Comparison of ENCODE assay signal across 2 cellular contexts in genomic region chr13:49584771-49585182, GRCh38.
TF ChIP-seq lines count a peak whose summit lies in the region.

No MANE protein-coding gene starts in this region.

TF ChIP-seq in SK-N-SH, 30 proteins besides CTCF, POLR2A, EP300 and RAD21 (continued from another document):
- TF ChIP-seq IRF3 (IDR thresholded peaks at IDR 0.05; ENCODE audit: low read depth, low read length) (no peak), MEF2A (IDR thresholded peaks at IDR 0.05; ENCODE audit: borderline replicate concordance, low read depth) (no peak), JUND (IDR thresholded peaks at IDR 0.05) (no peak), NFIC (IDR thresholded peaks at IDR 0.05; ENCODE audit: borderline replicate concordance) (no peak), POLR2AphosphoS5 (IDR thresholded peaks at IDR 0.05; ENCODE audit: low read depth, low read length) (no peak), YY1 (IDR thresholded peaks at IDR 0.05; ENCODE audit: low read depth) (no peak), CHD2 (IDR thresholded peaks at IDR 0.05; ENCODE audit: low read length, partially characterized antibody) (no peak)
- TF ChIP-seq, protein P1, sequence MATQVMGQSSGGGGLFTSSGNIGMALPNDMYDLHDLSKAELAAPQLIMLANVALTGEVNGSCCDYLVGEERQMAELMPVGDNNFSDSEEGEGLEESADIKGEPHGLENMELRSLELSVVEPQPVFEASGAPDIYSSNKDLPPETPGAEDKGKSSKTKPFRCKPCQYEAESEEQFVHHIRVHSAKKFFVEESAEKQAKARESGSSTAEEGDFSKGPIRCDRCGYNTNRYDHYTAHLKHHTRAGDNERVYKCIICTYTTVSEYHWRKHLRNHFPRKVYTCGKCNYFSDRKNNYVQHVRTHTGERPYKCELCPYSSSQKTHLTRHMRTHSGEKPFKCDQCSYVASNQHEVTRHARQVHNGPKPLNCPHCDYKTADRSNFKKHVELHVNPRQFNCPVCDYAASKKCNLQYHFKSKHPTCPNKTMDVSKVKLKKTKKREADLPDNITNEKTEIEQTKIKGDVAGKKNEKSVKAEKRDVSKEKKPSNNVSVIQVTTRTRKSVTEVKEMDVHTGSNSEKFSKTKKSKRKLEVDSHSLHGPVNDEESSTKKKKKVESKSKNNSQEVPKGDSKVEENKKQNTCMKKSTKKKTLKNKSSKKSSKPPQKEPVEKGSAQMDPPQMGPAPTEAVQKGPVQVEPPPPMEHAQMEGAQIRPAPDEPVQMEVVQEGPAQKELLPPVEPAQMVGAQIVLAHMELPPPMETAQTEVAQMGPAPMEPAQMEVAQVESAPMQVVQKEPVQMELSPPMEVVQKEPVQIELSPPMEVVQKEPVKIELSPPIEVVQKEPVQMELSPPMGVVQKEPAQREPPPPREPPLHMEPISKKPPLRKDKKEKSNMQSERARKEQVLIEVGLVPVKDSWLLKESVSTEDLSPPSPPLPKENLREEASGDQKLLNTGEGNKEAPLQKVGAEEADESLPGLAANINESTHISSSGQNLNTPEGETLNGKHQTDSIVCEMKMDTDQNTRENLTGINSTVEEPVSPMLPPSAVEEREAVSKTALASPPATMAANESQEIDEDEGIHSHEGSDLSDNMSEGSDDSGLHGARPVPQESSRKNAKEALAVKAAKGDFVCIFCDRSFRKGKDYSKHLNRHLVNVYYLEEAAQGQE (IDR thresholded peaks at IDR 0.05; ENCODE audit: low read depth, low read length) = no peak

TF ChIP-seq in neural cell, 6 proteins besides CTCF, POLR2A, EP300 and RAD21 (continued from another document):
- TF ChIP-seq, protein P1 (IDR thresholded peaks at IDR 0.05; ENCODE audit: borderline replicate concordance) = no peak
- no peak for TF ChIP-seq MXI1 (conservative IDR thresholded peaks at IDR 0.05; ENCODE audit: poor library complexity, severe bottlenecking)
